Comparison of ENCODE assay signal across 9 cellular contexts in the genomic region with DNA sequence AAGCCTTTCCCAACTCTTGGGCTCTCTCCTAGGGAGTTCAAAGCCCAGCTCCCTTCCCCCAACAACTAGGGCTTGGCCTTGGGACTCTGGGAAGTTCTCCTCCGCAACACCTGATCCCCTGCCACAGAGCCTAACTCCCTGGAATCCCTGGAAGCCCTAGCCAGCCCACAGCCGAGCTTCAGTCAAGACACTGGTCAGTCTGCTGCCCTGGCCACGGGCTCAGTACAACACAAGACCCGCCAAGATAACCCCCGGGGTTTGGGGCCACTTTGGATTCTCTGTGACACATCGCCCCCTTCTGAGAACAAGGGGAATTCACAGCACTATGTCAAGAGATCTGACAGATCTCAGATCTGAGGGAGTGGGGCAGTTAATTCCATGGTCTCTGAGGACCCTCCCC. TPM values are rescaled to one million over a fixed set of nuclear protein-coding genes. Genes with fewer than 3 reads are reported as not detected.
DNase-seq lines count a peak whose midpoint lies in the region; ATAC-seq and TF ChIP-seq lines count a peak whose summit lies in the region.
"Had no signal": no experiment of that assay in that cellular context is flagged by ENCODE, and none has a peak within 500 bp of the region (broad histone marks: within the 10 kb centered on the region; RNA-seq: fewer than 3 reads in every experiment).

No MANE protein-coding gene starts in this region.

- no peaks in the 10 kb centered on the region for H3K9me3 ChIP-seq in BLaER1
- no peaks in the 10 kb centered on the region for H3K9me3 ChIP-seq in HCT116 (ENCODE audit: control insufficient read depth in 1 of 2, insufficient read depth in 1 of 2, low read depth in 1 of 2, low read length in 2 of 2)
- H3K9me3 ChIP-seq in CD4-positive, alpha-beta memory T cell (ENCODE audit: control insufficient read depth in 1 of 2, low read length in 2 of 2) = no peaks in the 10 kb centered on the region

- DNase-seq in HCT116 (ENCODE audit: low read depth, low spot score) = peak; percentile 24
- peak; percentile 35 for DNase-seq in UCSD-AML1 (lab: John Stamatoyannopoulos, UW; ENCODE audit: unreplicated experiment)
- DNase-seq in kidney epithelial cell (ENCODE audit: low read depth) = no peak
- no peak for DNase-seq in CD4-positive, alpha-beta memory T cell
- DNase-seq in putamen (ENCODE audit: low spot score) = no peak

- POLR2A ChIA-PET in HCT116 (lab: Charles Lee) = interaction anchor here (0.6 kb wide), 1 partner anchor 83 kb away, joined by 4 read pairs; no protein-coding TSS in a partner anchor
- POLR2A ChIA-PET in CD4-positive, alpha-beta memory T cell (lab: Charles Lee; ENCODE audit: partially characterized antibody) = no interaction called here

- peak overlapping the region; percentile 67 for H3K4me2 ChIP-seq in BLaER1
- no peak overlapping the region for H3K4me2 ChIP-seq in HCT116 (ENCODE audit: low read length)

- peaks cover 0 to 5% (median 2%) of the 10 kb centered on the region in 4 donors for H3K4me1 Mint-ChIP-seq in CD4-positive, alpha-beta memory T cell

- H2AFZ ChIP-seq in HCT116 (ENCODE audit: low read depth, low read length, poor library complexity, severe bottlenecking) = no peak overlapping the region

- BruUV-seq in HCT116 (replicated peaks; lab: Mats Ljungman, UMichigan) = no TSS peak

- TF ChIP-seq POLR2A in HCT116 (IDR thresholded peaks at IDR 0.05; ENCODE audit: borderline replicate concordance, extremely low read depth, insufficient read depth, insufficient read length) = no peak

- H3K4me1 ChIP-seq in BLaER1 (peaks cover 92% of the 10 kb centered on the region), HCT116 (ENCODE audit: control insufficient read depth in 1 of 2, insufficient read depth in 2 of 2, low read length in 2 of 2) (peaks cover 0 to 4% of the 10 kb centered on the region in 2 experiments; a peak in 2 of 4 replicates)
- H3K4me1 ChIP-seq in CD4-positive, alpha-beta memory T cell (ENCODE audit: insufficient read depth, low read length) = no peaks in the 10 kb centered on the region

- TF ChIP-seq CTCF in HCT116 (IDR thresholded peaks at IDR 0.05 in 2 of 3, conservative IDR thresholded peaks at IDR 0.05 in 1 of 3; ENCODE audit: borderline replicate concordance in 1 of 3, insufficient read depth in 1 of 3, low read depth in 2 of 3, low read length in 2 of 3) (peak; percentile 60 to 86 (median 74)), kidney epithelial cell (IDR thresholded peaks at IDR 0.05; ENCODE audit: insufficient read depth, low read length, poor library complexity, severe bottlenecking) (peak; percentile 50)

- H3K9ac ChIP-seq in BLaER1 (no peak overlapping the region), HCT116 (ENCODE audit: low read length) (no peak overlapping the region)

- no peaks in the 10 kb centered on the region for H3K36me3 ChIP-seq in BLaER1
- H3K36me3 ChIP-seq in HCT116 (ENCODE audit: control insufficient read depth in 1 of 2, insufficient read depth in 2 of 2, low read length in 2 of 2) = no peaks in the 10 kb centered on the region
- no peaks in the 10 kb centered on the region for H3K36me3 ChIP-seq in kidney epithelial cell (ENCODE audit: control insufficient read depth, insufficient read depth, low read length)
- no peaks in the 10 kb centered on the region for H3K36me3 ChIP-seq in CD4-positive, alpha-beta memory T cell (ENCODE audit: insufficient read depth, low read length)

- TF ChIP-seq RAD21 in HCT116 (IDR thresholded peaks at IDR 0.05; ENCODE audit: low read depth) = peak; percentile 88

- ATAC-seq in HCT116 (peak; percentile 30; the same call in 1 of the 2 replicates), GM21390 (IDR thresholded peaks at IDR 0.05; ENCODE audit: unreplicated experiment) (no peak), GM21717 (IDR thresholded peaks at IDR 0.05; ENCODE audit: unreplicated experiment) (no peak)

- H3K4me3 Mint-ChIP-seq in CD4-positive, alpha-beta memory T cell = no peak overlapping the region

- peaks cover 21% of the 10 kb centered on the region for H3K27me3 ChIP-seq in BLaER1
- no peaks in the 10 kb centered on the region for H3K27me3 ChIP-seq in HCT116 (ENCODE audit: insufficient read depth, low read length)
- peaks cover 56% of the 10 kb centered on the region for H3K27me3 ChIP-seq in kidney epithelial cell (ENCODE audit: control insufficient read depth, insufficient read depth, low read length)
- peaks cover 2% of the 10 kb centered on the region for H3K27me3 ChIP-seq in CD4-positive, alpha-beta memory T cell (ENCODE audit: insufficient read depth, low read length)

- CTCF ChIA-PET in HCT116 (lab: Charles Lee) = interaction anchor here (0.6 to 5.0 kb wide), 15 partner anchors 10 to 338 kb away, joined by 3 to 76 read pairs (median 4); a partner anchor contains a TSS
- CTCF ChIA-PET in CD4-positive, alpha-beta memory T cell (lab: Charles Lee; ENCODE audit: partially characterized antibody) = interaction anchor here (1.0 kb wide), 1 partner anchor 39 kb away, joined by 3 read pairs; no protein-coding TSS in a partner anchor

- intact Hi-C loops in HCT116 (cut with micrococcal nuclease) = loop anchor here (1.0 kb wide), 1 partner anchor 96 kb away; no protein-coding TSS in a partner anchor
- intact Hi-C loops in CD4-positive, alpha-beta memory T cell (cut with micrococcal nuclease) = no loop called here

- H3K9me2 ChIP-seq in HCT116 (ENCODE audit: insufficient read depth) = no peaks in the 10 kb centered on the region

- H3K27me3 Mint-ChIP-seq in CD4-positive, alpha-beta memory T cell = peaks cover 14 to 35% of the 10 kb centered on the region in 2 donors

- H4K20me1 ChIP-seq in BLaER1 (no peaks in the 10 kb centered on the region), HCT116 (ENCODE audit: insufficient read depth) (no peaks in the 10 kb centered on the region)

- no peak overlapping the region for H3K27ac ChIP-seq in BLaER1
- H3K27ac ChIP-seq in HCT116 (ENCODE audit: low read depth, low read length) = no peak overlapping the region
- H3K27ac ChIP-seq in CD4-positive, alpha-beta memory T cell (ENCODE audit: low read depth, low read length) = no peak overlapping the region

- no peaks in the 10 kb centered on the region for H3K9me3 Mint-ChIP-seq in CD4-positive, alpha-beta memory T cell

- RAD21 ChIA-PET in HCT116 (lab: Charles Lee; ENCODE audit: low non-redundant PET in 1 of 2, low total read pairs in 2 of 2, uncharacterized antibody in 2 of 2, unreplicated experiment in 2 of 2) = interaction anchor here in 1 of 2 experiments (1.7 to 1.8 kb wide), 2 partner anchors 160 to 292 kb away, joined by 4 to 8 read pairs; no protein-coding TSS in a partner anchor

- H3K4me3 ChIP-seq in BLaER1 (no peak overlapping the region), HCT116 (replicated peaks in 1 of 2; ENCODE audit: low read depth in 1 of 2, low read length in 2 of 2) (no peak overlapping the region), kidney epithelial cell (ENCODE audit: low read depth, low read length) (no peak overlapping the region)
- H3K4me3 ChIP-seq in CD4-positive, alpha-beta memory T cell (ENCODE audit: low read length in 2 of 2) = no peak overlapping the region
- H3K4me3 ChIP-seq: lung had no signal

- no peaks in the 10 kb centered on the region for H3K79me2 ChIP-seq in HCT116 (ENCODE audit: insufficient read depth, low read length)

- no peak overlapping the region for H3K27ac Mint-ChIP-seq in CD4-positive, alpha-beta memory T cell

- no peaks in the 10 kb centered on the region for H3K36me3 Mint-ChIP-seq in CD4-positive, alpha-beta memory T cell

TF ChIP-seq in HCT116, 20 proteins besides CTCF, POLR2A, EP300 and RAD21:
- TF ChIP-seq TCF7L2 (IDR thresholded peaks at IDR 0.05; ENCODE audit: borderline replicate concordance, extremely low read depth, insufficient read depth, insufficient read length) = peak; percentile 42
- no peak for TF ChIP-seq EZH2phosphoT487 (IDR thresholded peaks at IDR 0.05; ENCODE audit: borderline replicate concordance)

RNA-seq across cellular contexts. Expression of a gene that starts 58.3 kb away (rescaled TPM):
- total RNA-seq in HCT116 (2021; ENCODE audit: unreplicated experiment) = not detected
- polyA plus RNA-seq in HCT116 (2012) = not detected in 2 replicates
- total RNA-seq in kidney epithelial cell = not detected in 2 replicates
- total RNA-seq in CD4-positive, alpha-beta memory T cell = not detected
- polyA plus RNA-seq in CD4-positive, alpha-beta memory T cell = not detected
- total RNA-seq: lung had no signal
- polyA plus RNA-seq: lung had no signal

Comparison
In these comparisons a context has a peak if more than half of its experiments do, and no peak if none do; other contexts are left out.
1. DNase-seq: peak in HCT116 (single experiment) and UCSD-AML1 (single experiment); none in kidney epithelial cell (single experiment), CD4-positive, alpha-beta memory T cell (0 of 5) and putamen (single experiment).